In the genomic region with DNA sequence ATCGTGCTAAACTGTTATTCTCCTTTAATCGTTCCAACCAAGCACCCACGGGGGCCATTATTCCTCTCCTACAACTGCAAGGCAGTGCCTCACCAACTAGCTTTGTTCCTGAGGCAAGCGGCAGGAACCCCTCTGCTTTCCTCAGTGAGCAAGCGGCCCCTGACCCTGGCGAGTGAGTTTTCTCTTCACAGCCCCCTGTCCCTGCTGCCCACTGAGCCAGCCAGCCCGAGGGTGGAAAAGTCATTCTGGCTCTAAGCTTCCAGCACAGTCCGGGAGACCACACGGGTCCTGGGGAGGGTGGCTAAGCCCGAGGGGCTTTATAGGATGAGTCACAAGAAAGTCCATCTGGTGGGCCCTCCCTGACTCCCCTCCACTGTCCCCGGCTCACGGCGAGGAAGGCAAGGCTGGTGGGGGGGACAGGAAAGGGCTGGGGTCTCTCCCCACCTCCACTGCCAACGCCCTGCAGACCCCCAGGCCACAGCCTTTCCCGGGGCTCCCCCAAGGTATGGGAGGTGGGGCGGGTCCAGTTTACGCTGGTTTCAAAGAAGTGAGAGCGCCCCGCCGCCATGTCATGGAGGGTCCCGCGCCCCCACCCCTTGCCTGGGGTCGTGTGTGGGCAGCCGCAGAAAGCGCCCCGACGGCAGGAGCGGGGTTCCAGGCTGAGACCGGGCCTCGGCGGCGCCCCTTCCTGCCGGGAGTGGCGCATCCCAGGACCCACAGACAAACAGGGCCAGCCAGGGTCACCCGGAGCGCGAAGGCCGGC, we compare ENCODE assay signal across 8 cellular contexts. TPM values are rescaled to one million over a fixed set of nuclear protein-coding genes. Genes with fewer than 3 reads are reported as not detected.
DNase-seq lines count a peak whose midpoint lies in the region; ATAC-seq and TF ChIP-seq lines count a peak whose summit lies in the region.

No MANE protein-coding gene starts in this region.

- H3K9me3 ChIP-seq in adipocyte (ENCODE audit: control insufficient read depth, low read length) (no peaks in the 10 kb centered on the region), thymus (ENCODE audit: control insufficient read depth) (no peaks in the 10 kb centered on the region)

- ATAC-seq in HG02970 (IDR thresholded peaks at IDR 0.05; ENCODE audit: low FRiP score, unreplicated experiment) (peak; percentile 2), GM19035 (IDR thresholded peaks at IDR 0.05; ENCODE audit: unreplicated experiment) (no peak)

- WGBS in thymus = 8% methylated on average over 38 of the region's 38 CpGs

- peak overlapping the region; percentile 84 for H3K27ac ChIP-seq in thymus (ENCODE audit: low read depth)

- H3K9ac ChIP-seq in adipocyte (ENCODE audit: low read length) = peak overlapping the region; percentile 99

- H3K36me3 ChIP-seq in adipocyte (ENCODE audit: control insufficient read depth, insufficient read depth, low read length, severe bottlenecking) (peaks cover 22% of the 10 kb centered on the region), kidney epithelial cell (ENCODE audit: control insufficient read depth, insufficient read depth, low read length) (no peaks in the 10 kb centered on the region), thymus (ENCODE audit: control insufficient read depth, insufficient read depth) (peaks cover 18% of the 10 kb centered on the region)

- H3K4me1 ChIP-seq in adipocyte (ENCODE audit: control insufficient read depth, insufficient read depth, low read length) = peaks cover 22% of the 10 kb centered on the region
- peaks cover 14% of the 10 kb centered on the region for H3K4me1 ChIP-seq in thymus (ENCODE audit: control insufficient read depth, insufficient read depth, low read length)

- no peak for TF ChIP-seq CTCF in kidney epithelial cell (IDR thresholded peaks at IDR 0.05; ENCODE audit: insufficient read depth, low read length, poor library complexity, severe bottlenecking)

- peak; percentile 22 for DNase-seq in D341Med (ENCODE audit: low spot score)
- DNase-seq in adipocyte (ENCODE audit: low read depth) = peak; percentile 29
- DNase-seq in kidney epithelial cell (ENCODE audit: low read depth) = no peak
- DNase-seq in kidney glomerular epithelial cell (lab: John Stamatoyannopoulos, UW) = no peak
- DNase-seq in SHP77 (lab: John Stamatoyannopoulos, UW) = no peak

- H3K27me3 ChIP-seq in adipocyte (replicated peaks; ENCODE audit: control insufficient read depth, insufficient read depth, low read length) (peaks cover 10% of the 10 kb centered on the region), kidney epithelial cell (ENCODE audit: control insufficient read depth, insufficient read depth, low read length) (peaks cover 14% of the 10 kb centered on the region), thymus (ENCODE audit: control insufficient read depth, insufficient read depth) (peaks cover 19% of the 10 kb centered on the region)

- H3K4me3 ChIP-seq in adipocyte (ENCODE audit: low read length) (peak overlapping the region; percentile 98), kidney epithelial cell (ENCODE audit: low read depth, low read length) (peak overlapping the region; percentile 88), thymus (ENCODE audit: low read length) (peak overlapping the region; percentile 85)

RNA-seq across cellular contexts. Expression of a gene that starts 45.0 kb away (rescaled TPM):
- total RNA-seq in kidney epithelial cell = 0.17 TPM in 1 of 2 replicates, not detected in the other
- polyA plus RNA-seq in thymus = 7.9 TPM

Comparison
In these comparisons a context has a peak if more than half of its experiments do, and no peak if none do; other contexts are left out.
1. DNase-seq: peak in D341Med (single experiment) and adipocyte (single experiment); none in kidney epithelial cell (single experiment), kidney glomerular epithelial cell (single experiment) and SHP77 (0 of 2).
2. Peak in every context shown above with its lines, with median percentiles within 50 percentile points of each other: H3K4me3 ChIP-seq.